Comparison of ENCODE assay signal across 16 cellular contexts in genomic region chr15:93063292-93063671, GRCh38. TPM values are rescaled to one million over a fixed set of nuclear protein-coding genes. Genes with fewer than 3 reads are reported as not detected.
DNase-seq lines count a peak whose midpoint lies in the region; ATAC-seq, FAIRE-seq and TF ChIP-seq lines count a peak whose summit lies in the region.
"Had no signal": no experiment of that assay in that cellular context is flagged by ENCODE, and none has a peak within 500 bp of the region (broad histone marks: within the 10 kb centered on the region; RNA-seq: fewer than 3 reads in every experiment).

No MANE protein-coding gene starts in this region.

- peak overlapping the region; percentile 59; the same call in 1 of the 2 replicates for H2AK5ac ChIP-seq in H1 (ENCODE audit: low read depth, low read length)

- POLR2A ChIA-PET in PC-9 (lab: Charles Lee; ENCODE audit: unreplicated experiment) (interaction anchor here (0.5 to 0.7 kb wide), 3 partner anchors 60 to 259 kb away, joined by 3 read pairs; no protein-coding TSS in a partner anchor), H1 (lab: Charles Lee; ENCODE audit: partially characterized antibody) (interaction anchor here (0.9 to 6.3 kb wide), 4 partner anchors 8 to 27 kb away, joined by 3 to 62 read pairs (median 4); no protein-coding TSS in a partner anchor)

- H3K4me3 ChIP-seq in PC-9 = no peak overlapping the region
- H3K4me3 ChIP-seq in H1 (ENCODE audit: extremely low read depth in 1 of 4, insufficient read depth in 2 of 4, low read depth in 3 of 4, low read length in 4 of 4) = no peak overlapping the region
- H3K4me3 ChIP-seq in upper lobe of right lung = no peak overlapping the region
- H3K4me3 ChIP-seq in thyroid gland (replicated peaks in 1 of 3) = no peak overlapping the region
- H3K4me3 ChIP-seq: lung, SK-N-MC had no signal

- CTCF ChIA-PET in PC-9 (lab: Charles Lee) = no interaction called here
- CTCF ChIA-PET in H1 (lab: Charles Lee; ENCODE audit: partially characterized antibody) = interaction anchor here (0.7 kb wide), 1 partner anchor 25 kb away, joined by 3 read pairs; no protein-coding TSS in a partner anchor

- H4K20me1 ChIP-seq in PC-9 (ENCODE audit: insufficient read depth) (no peaks in the 10 kb centered on the region), H1 (replicated peaks in 1 of 2; ENCODE audit: control insufficient read depth in 1 of 2, insufficient read depth in 2 of 2, low read length in 2 of 2) (peaks cover 19 to 21% of the 10 kb centered on the region in 2 experiments)

- H3K4me1 Mint-ChIP-seq in nephron progenitor cell = peaks cover 97% of the 10 kb centered on the region

- H3K23ac ChIP-seq in H1 (ENCODE audit: insufficient read length) = no peak overlapping the region

- H2BK120ac ChIP-seq in H1 (replicated peaks; ENCODE audit: low read depth, low read length) = no peak overlapping the region

- H3K9ac ChIP-seq in H1 (replicated peaks in 1 of 4; ENCODE audit: extremely low read depth in 1 of 4, low read depth in 3 of 4, low read length in 3 of 4) = 0 out of 7 replicates have a peak overlapping the region, but pooled peaks of 1 of the 4 experiments have one; percentile 15

- H3K27me3 Mint-ChIP-seq in nephron progenitor cell (ENCODE audit: low read depth, poor library complexity) = peaks cover 2% of the 10 kb centered on the region

- H3K27ac ChIP-seq in PC-9 (peak overlapping the region; percentile 95), H1 (ENCODE audit: low read depth, low read length) (peak overlapping the region; percentile 69), upper lobe of right lung (no peak overlapping the region), thyroid gland (no peak overlapping the region)
- H3K27ac ChIP-seq: neutrophil, SK-N-MC had no signal

- H2AFZ ChIP-seq in PC-9 (no peak overlapping the region), H1 (ENCODE audit: low read length) (no peak overlapping the region)

- intact Hi-C loops in PC-9 (cut with micrococcal nuclease; ENCODE audit: unreplicated experiment) (no loop called here), upper lobe of right lung (cut with DNase I) (no loop called here), thyroid gland (cut with DNase I) (no loop called here)

- no TSS peak for BruUV-seq in PC-9 (replicated peaks; lab: Mats Ljungman, UMichigan)

- DNase-seq in PC-9 = peak; percentile 80 to 94
- DNase-seq in H1 (ENCODE audit: low read depth in 1 of 2, low spot score in 2 of 2) = no peak
- DNase-seq in nephron progenitor cell = no peak
- no peak for DNase-seq in upper lobe of right lung
- DNase-seq in amniotic stem cell (lab: John Stamatoyannopoulos, UW) = no peak
- DNase-seq in thyroid gland = no peak
- no peak for DNase-seq in activated gamma-delta T cell (lab: John Stamatoyannopoulos, UW)
- DNase-seq: activated CD8-positive, alpha-beta T cell treated with anti-CD3 and anti-CD28 coated beads for 36 hours; CD4-positive, alpha-beta T cell; EL; IMR-90 had no signal

- no peaks in the 10 kb centered on the region for H3K9me3 ChIP-seq in PC-9 (ENCODE audit: insufficient read depth, low read depth)
- H3K9me3 ChIP-seq in H1 (ENCODE audit: insufficient read depth in 2 of 2, low read depth in 1 of 2, low read length in 1 of 2) = no peaks in the 10 kb centered on the region
- no peaks in the 10 kb centered on the region for H3K9me3 ChIP-seq in upper lobe of right lung
- H3K9me3 ChIP-seq in thyroid gland = no peaks in the 10 kb centered on the region
- H3K9me3 ChIP-seq: neutrophil had no signal

- peak overlapping the region; percentile 66; the same call in 1 of the 2 replicates for H2BK20ac ChIP-seq in H1 (ENCODE audit: low read length)

- no peak overlapping the region for H3K14ac ChIP-seq in H1 (ENCODE audit: insufficient read length)

- peak; percentile 9 for ATAC-seq in upper lobe of right lung
- ATAC-seq: activated CD8-positive, alpha-beta T cell treated with anti-CD3 and anti-CD28 coated beads for 36 hours had no signal

- H3K9me3 Mint-ChIP-seq in nephron progenitor cell = no peaks in the 10 kb centered on the region
- H3K9me3 Mint-ChIP-seq: activated CD8-positive, alpha-beta T cell treated with anti-CD3 and anti-CD28 coated beads for 36 hours; activated T-helper 1 cell treated with anti-CD3 and anti-CD28 coated beads, Interleukin-12 subunit alpha, Interleukin-12 subunit beta, Interleukin-2, Interleukin-4 antibody, amounts not matched to agents 30 ng/mL and 10 ng/mL and 1 ng/mL, durations not matched to agents 14 hours and 24 hours and 36 hours; CD4-positive, alpha-beta T cell; dendritic cell treated with granulocyte-macrophage colony-stimulating factor and Interleukin-4, amounts not matched to agents 40 ng/mL and 50 ng/mL, for 4 days had no signal

- H3K4me2 ChIP-seq in PC-9 (peak overlapping the region; percentile 74), H1 (ENCODE audit: insufficient read depth in 1 of 2, low read depth in 2 of 2, low read length in 2 of 2) (peak overlapping the region; percentile 38 to 79; a peak in 2 of 4 replicates)

- H4K8ac ChIP-seq in H1 (ENCODE audit: extremely low read depth, insufficient read depth, low read length) = no peak overlapping the region

- H3K4me3 Mint-ChIP-seq in nephron progenitor cell = peak overlapping the region; percentile 7
- H3K4me3 Mint-ChIP-seq: activated CD8-positive, alpha-beta T cell treated with anti-CD3 and anti-CD28 coated beads for 36 hours; activated T-helper 1 cell treated with anti-CD3 and anti-CD28 coated beads, Interleukin-12 subunit alpha, Interleukin-12 subunit beta, Interleukin-2, Interleukin-4 antibody, amounts not matched to agents 30 ng/mL and 10 ng/mL and 1 ng/mL, durations not matched to agents 14 hours and 24 hours and 36 hours; CD4-positive, alpha-beta T cell; dendritic cell treated with granulocyte-macrophage colony-stimulating factor and Interleukin-4, amounts not matched to agents 40 ng/mL and 50 ng/mL, for 4 days had no signal

- H3K56ac ChIP-seq in H1 (replicated peaks; ENCODE audit: insufficient read length, low read depth, low read length) = no peak overlapping the region

- H3K4me1 ChIP-seq in PC-9 (replicated peaks; ENCODE audit: insufficient read depth) (peaks cover 48% of the 10 kb centered on the region), H1 (replicated peaks in 1 of 4; ENCODE audit: control insufficient read depth in 3 of 4, insufficient read depth in 4 of 4, low read length in 3 of 4) (peaks cover 23 to 63% (median 47%) of the 10 kb centered on the region in 4 experiments), upper lobe of right lung (peaks cover 12% of the 10 kb centered on the region), thyroid gland (peaks cover 0 to 9% of the 10 kb centered on the region in 2 donors)

- H2BK5ac ChIP-seq in H1 (ENCODE audit: low read depth, low read length) = 0 out of 2 replicates have a peak overlapping the region, but pooled peaks have one; percentile 77

- no peak overlapping the region for H2BK15ac ChIP-seq in H1 (ENCODE audit: low read length)

- FAIRE-seq in H1 (lab: Jason Lieb, UNC) = no peak

- H3K27me3 ChIP-seq in PC-9 (ENCODE audit: insufficient read depth, low read depth) (no peaks in the 10 kb centered on the region), H1 (replicated peaks in 1 of 4; ENCODE audit: control insufficient read depth in 3 of 4, extremely low read depth in 1 of 4, insufficient read depth in 3 of 4, low read length in 3 of 4) (no peaks in the 10 kb centered on the region), upper lobe of right lung (no peaks in the 10 kb centered on the region), thyroid gland (no peaks in the 10 kb centered on the region)

- H3K18ac ChIP-seq in H1 (ENCODE audit: extremely low read depth, low read length) = peak overlapping the region; percentile 1; the same call in 1 of the 2 replicates

- no peak for TF ChIP-seq CTCF in PC-9 (conservative IDR thresholded peaks at IDR 0.05)
- no peak for TF ChIP-seq CTCF in H1 (IDR thresholded peaks at IDR 0.05; ENCODE audit: control extremely low read depth in 1 of 3, insufficient read depth in 1 of 3, low read depth in 1 of 3, low read length in 3 of 3)
- TF ChIP-seq CTCF in nephron progenitor cell (IDR thresholded peaks at IDR 0.05) = no peak
- TF ChIP-seq CTCF in upper lobe of right lung (IDR thresholded peaks at IDR 0.05) = no peak
- TF ChIP-seq CTCF in thyroid gland (IDR thresholded peaks at IDR 0.05) = no peak

- H3K23me2 ChIP-seq in H1 (ENCODE audit: low read depth, low read length) = no peaks in the 10 kb centered on the region

- H3K9me2 ChIP-seq in PC-9 (ENCODE audit: insufficient read depth) = no peaks in the 10 kb centered on the region

- TF ChIP-seq POLR2A in H1 (IDR thresholded peaks at IDR 0.05; ENCODE audit: control extremely low read depth in 1 of 2, low read depth in 2 of 2, low read length in 2 of 2) = no peak
- no peak for TF ChIP-seq POLR2A in thyroid gland (IDR thresholded peaks at IDR 0.05)

- H3K79me1 ChIP-seq in H1 (ENCODE audit: low read depth, low read length) = peaks cover 31% of the 10 kb centered on the region

- no peak for TF ChIP-seq RAD21 in H1 (IDR thresholded peaks at IDR 0.05 in 1 of 2, conservative IDR thresholded peaks at IDR 0.05 in 1 of 2; ENCODE audit: low read depth in 2 of 2, low read length in 2 of 2)

- peak overlapping the region; percentile 94 for H2BK12ac ChIP-seq in H1 (ENCODE audit: low read depth, low read length)

- peaks cover 18% of the 10 kb centered on the region for H3F3A ChIP-seq in PC-9 (ENCODE audit: insufficient read depth, low read depth)

- peak overlapping the region; percentile 23 for H4K5ac ChIP-seq in H1 (ENCODE audit: insufficient read length, low read depth, low read length)

- H3K79me2 ChIP-seq in PC-9 (ENCODE audit: low read depth) (no peaks in the 10 kb centered on the region), H1 (ENCODE audit: control insufficient read depth in 1 of 2, insufficient read depth in 2 of 2, low read length in 2 of 2) (peaks cover 16 to 82% of the 10 kb centered on the region in 2 experiments)

- WGBS in H1 (ENCODE audit: extremely low coverage in 1 of 2, insufficient coverage in 1 of 2, insufficient read length in 1 of 2, insufficient replicate concordance in 2 of 2, low coverage in 1 of 2, low lambda C conversion rate in 2 of 2, missing lambda C conversion rate in 1 of 2), 2 experiments = 76% methylated on average over 7 of the region's 7 CpGs; no CpG with 5 or more reads in 1 of the 2 experiments
- WGBS in thyroid gland, 2 donors = 85 to 90% methylated on average over 4 to 5 of the region's 7 CpGs

- peak overlapping the region; percentile 76 for H3K4ac ChIP-seq in H1 (replicated peaks; ENCODE audit: insufficient read length, low read depth, low read length)

- peak overlapping the region; percentile 0 for H4K91ac ChIP-seq in H1 (replicated peaks; ENCODE audit: insufficient read length, low read length)

- H3K36me3 ChIP-seq in PC-9 (ENCODE audit: low read depth) (no peaks in the 10 kb centered on the region), H1 (ENCODE audit: control insufficient read depth in 2 of 4, insufficient read depth in 4 of 4, low read length in 3 of 4) (peaks cover 5 to 59% (median 13%) of the 10 kb centered on the region in 4 experiments), upper lobe of right lung (no peaks in the 10 kb centered on the region), thyroid gland (no peaks in the 10 kb centered on the region)
- H3K36me3 ChIP-seq: neutrophil had no signal

- peaks cover 32% of the 10 kb centered on the region for H3K36me3 Mint-ChIP-seq in nephron progenitor cell (ENCODE audit: low read depth)

- no peak for TF ChIP-seq EP300 in H1 (IDR thresholded peaks at IDR 0.05; ENCODE audit: borderline replicate concordance in 1 of 2, low read depth in 2 of 2, low read length in 2 of 2)

- H3K27ac Mint-ChIP-seq in nephron progenitor cell = no peak overlapping the region
- H3K27ac Mint-ChIP-seq: activated CD8-positive, alpha-beta T cell treated with anti-CD3 and anti-CD28 coated beads for 36 hours; activated T-helper 1 cell treated with anti-CD3 and anti-CD28 coated beads, Interleukin-12 subunit alpha, Interleukin-12 subunit beta, Interleukin-2, Interleukin-4 antibody, amounts not matched to agents 30 ng/mL and 10 ng/mL and 1 ng/mL, durations not matched to agents 14 hours and 24 hours and 36 hours; CD4-positive, alpha-beta T cell; dendritic cell treated with granulocyte-macrophage colony-stimulating factor and Interleukin-4, amounts not matched to agents 40 ng/mL and 50 ng/mL, for 4 days had no signal

RNA-seq across cellular contexts. Expression of gene RGMA, which starts 25.7 kb away (rescaled TPM):
- total RNA-seq in PC-9 (2021) (3.3 and 3.6 TPM in 2 replicates), upper lobe of right lung (4.1 TPM), thyroid gland (10 to 100 TPM in 1 of 4 donors, 1 to 10 TPM in 3; 2.4 to 10.3 (median 6.0) TPM)
- 39.8 and 41.8 TPM in 2 replicates for total RNA-seq in H1 (2021; fragmentation: NEBNext Ultra II Directional; extraction: Animal tissue kit (Norgen Biotek cat#: 25700))
- 19.9 and 49.3 TPM in 2 replicates for polyA plus RNA-seq in H1 (2011; rRNA removed)
- polyA plus RNA-seq in H1 (2011; cell fraction: cytosol; rRNA removed) = 22.2 TPM
- 36.3 TPM for polyA plus RNA-seq in H1 (2011; cell fraction: nucleus; rRNA removed)
- polyA plus RNA-seq in H1 (2012, experiment 1 of 2) = 29.1 to 45.4 TPM (median 42.0 TPM) in 4 replicates
- polyA plus RNA-seq in H1 (2012, experiment 2 of 2) = 30.6 TPM
- 21.1 TPM for polyA plus RNA-seq in H1 (2013, experiment 1 of 2)
- 23.0 TPM for polyA plus RNA-seq in H1 (2013, experiment 2 of 2)
- polyA minus RNA-seq in H1 (2011; rRNA and poly(A)+ RNA removed) = 10.0 and 13.8 TPM in 2 replicates
- polyA minus RNA-seq in H1 (2011; cell fraction: cytosol; rRNA and poly(A)+ RNA removed) = 25.5 TPM
- 27.8 TPM for polyA minus RNA-seq in H1 (2011; cell fraction: nucleus; rRNA and poly(A)+ RNA removed)
- total RNA-seq: activated CD8-positive, alpha-beta T cell treated with anti-CD3 and anti-CD28 coated beads for 36 hours; CD4-positive, alpha-beta T cell had no signal

Comparison
In these comparisons a context has a peak if more than half of its experiments do, and no peak if none do; other contexts are left out.
1. DNase-seq: peak in PC-9 (2 of 2); none in H1 (0 of 2), nephron progenitor cell (single experiment), upper lobe of right lung (single experiment), amniotic stem cell (single experiment), thyroid gland (0 of 2) and activated gamma-delta T cell (single experiment).
2. H3K27ac ChIP-seq: peak in PC-9 (single experiment) and H1 (single experiment); none in upper lobe of right lung (single experiment) and thyroid gland (0 of 3).